In the genomic region with DNA sequence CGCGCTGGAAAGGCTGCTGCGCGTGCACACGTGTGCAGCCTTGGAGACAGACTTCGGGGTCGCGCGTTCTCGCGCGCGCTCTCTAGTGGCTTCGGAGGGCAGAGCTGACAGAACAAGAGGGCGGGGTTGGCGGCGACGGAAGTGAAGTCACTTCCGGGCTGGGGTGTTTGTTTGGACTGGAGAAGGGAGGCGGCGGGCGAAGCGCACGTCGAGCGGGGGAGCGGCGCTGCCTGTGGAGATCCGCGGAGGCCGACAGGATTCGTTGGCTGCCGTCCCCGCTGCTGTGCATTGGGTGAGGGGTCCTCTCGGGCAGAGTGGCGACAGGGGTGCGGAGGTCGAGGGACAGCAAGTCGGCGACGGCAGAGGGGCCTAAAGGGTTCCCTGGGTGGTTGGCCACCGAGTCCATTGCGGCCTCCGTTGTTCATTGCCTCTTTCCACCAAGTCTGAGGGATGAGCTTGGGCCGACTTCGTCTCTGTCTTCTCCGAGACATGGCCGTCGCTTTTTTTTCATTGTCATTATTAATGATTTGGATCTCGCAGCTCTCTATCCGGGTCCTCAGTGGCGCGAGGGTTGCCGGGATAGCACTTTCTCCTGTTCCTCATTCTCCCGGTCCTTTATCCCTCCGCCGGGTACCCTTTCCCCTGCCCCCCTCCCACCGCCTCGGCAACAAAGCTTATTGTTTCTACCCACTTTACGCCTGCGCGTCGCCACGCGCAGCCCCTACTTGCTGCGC, we compare ENCODE assay signal across 8 cellular contexts. TPM values are rescaled to one million over a fixed set of nuclear protein-coding genes. Genes with fewer than 3 reads are reported as not detected.
DNase-seq lines count a peak whose midpoint lies in the region; ATAC-seq and TF ChIP-seq lines count a peak whose summit lies in the region.

A gene with protein sequence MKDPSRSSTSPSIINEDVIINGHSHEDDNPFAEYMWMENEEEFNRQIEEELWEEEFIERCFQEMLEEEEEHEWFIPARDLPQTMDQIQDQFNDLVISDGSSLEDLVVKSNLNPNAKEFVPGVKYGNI (plus strand): TSS at position 166 of the 734 bp plus-strand sequence. CDS start 21,931 bp downstream, outside the sequence.

- H3K9me2 ChIP-seq in OCI-LY1 (ENCODE audit: low read depth, low read length): no peaks in the 10 kb centered on the region

- H3K9me3 ChIP-seq in OCI-LY1 (ENCODE audit: low read length): no peaks in the 10 kb centered on the region

- peak within 1 kb of the TSS; percentile 89 for H3K4me3 ChIP-seq in OCI-LY1 (ENCODE audit: low read depth, low read length, poor library complexity, severe bottlenecking)

- peak; percentile 99 for DNase-seq in DMS 273 (lab: John Stamatoyannopoulos, UW; ENCODE audit: unreplicated experiment)
- DNase-seq in HuH-7 (ENCODE audit: low spot score): peak; percentile 82
- DNase-seq in activated CD8-positive, alpha-beta memory T cell treated with anti-CD3 and anti-CD28 coated beads, Interleukin-2, amount 50 U/mL, for 4 hours: peak; percentile 98
- DNase-seq in endothelial cell (ENCODE audit: low spot score): peak; percentile 97
- peak; percentile 95 for DNase-seq in midbrain (lab: John Stamatoyannopoulos, UW)
- peak; percentile 95 for DNase-seq in stimulated activated CD8-positive, alpha-beta memory T cell treated with anti-CD3 and anti-CD28 coated beads, Interleukin-2, amount 100 ng/mL, for 1 hour (ENCODE audit: low read depth in 2 of 2)

- H3K9me3 Mint-ChIP-seq in endothelial cell (ENCODE audit: unreplicated experiment): no peaks in the 10 kb centered on the region

- peak within 1 kb of the TSS; percentile 97 for H3K4me3 Mint-ChIP-seq in endothelial cell (ENCODE audit: unreplicated experiment)

- H4K20me1 ChIP-seq in OCI-LY1 (ENCODE audit: insufficient read depth, low read length): no peaks in the 10 kb centered on the region; the same call in 1 of the 2 replicates

- peaks cover 27% of the 10 kb centered on the region for H3K4me1 Mint-ChIP-seq in endothelial cell (ENCODE audit: unreplicated experiment)

- H3K9ac ChIP-seq in OCI-LY1 (ENCODE audit: low read length): peak within 1 kb of the TSS; percentile 86

- ATAC-seq in GM21447 (IDR thresholded peaks at IDR 0.05; ENCODE audit: unreplicated experiment): peak; percentile 90

- no peaks in the 10 kb centered on the region for H3K27me3 ChIP-seq in OCI-LY1 (ENCODE audit: insufficient read depth, low read length)

- peaks cover 42% of the 10 kb centered on the region for H3K4me1 ChIP-seq in OCI-LY1 (ENCODE audit: insufficient read depth, low read length, severe bottlenecking)

- H3K79me2 ChIP-seq in OCI-LY1 (ENCODE audit: insufficient read depth, low read length): peaks cover 45% of the 10 kb centered on the region

- peaks cover 19% of the 10 kb centered on the region for H3K36me3 ChIP-seq in OCI-LY1 (ENCODE audit: insufficient read depth, low read length)

- H3K27ac Mint-ChIP-seq in endothelial cell (ENCODE audit: unreplicated experiment): peak within 1 kb of the TSS; percentile 99

- TF ChIP-seq CTCF in OCI-LY1 (IDR thresholded peaks at IDR 0.05; ENCODE audit: low read length) (peak; percentile 76), endothelial cell (IDR thresholded peaks at IDR 0.05; ENCODE audit: unreplicated experiment) (peak; percentile 48)

- H3K27ac ChIP-seq in OCI-LY1 (ENCODE audit: low read depth, low read length, poor library complexity, severe bottlenecking): peak within 1 kb of the TSS; percentile 91

- peak within 1 kb of the TSS; percentile 94 for H3K4me2 ChIP-seq in OCI-LY1 (ENCODE audit: low read length)

- peak within 1 kb of the TSS; percentile 24; the same call in 1 of the 2 replicates for H2AFZ ChIP-seq in OCI-LY1 (ENCODE audit: low read length)

- peaks cover 6% of the 10 kb centered on the region for H3K27me3 Mint-ChIP-seq in endothelial cell (ENCODE audit: unreplicated experiment)

- H3K36me3 Mint-ChIP-seq in endothelial cell (ENCODE audit: low read depth, unreplicated experiment): no peaks in the 10 kb centered on the region

- 0 out of 2 replicates have a peak, but pooled peaks cover 9% of the 10 kb centered on the region for H3F3A ChIP-seq in OCI-LY1 (ENCODE audit: insufficient read depth, low read length)

RNA-seq across cellular contexts. Expression of the gene that starts here (rescaled TPM):
- 71.5 TPM for total RNA-seq in endothelial cell (ENCODE audit: unreplicated experiment)

Comparison
In these comparisons a context has a peak if more than half of its experiments do, and no peak if none do; other contexts are left out.
1. Peak in every context shown above with its lines: DNase-seq, ATAC-seq, H3K4me3 ChIP-seq and H3K27ac ChIP-seq.